ENCODE assay signal across 1 cellular context in genomic region chr15:95709959-95710695, GRCh38.
TF ChIP-seq lines count a peak whose summit lies in the region.

No MANE protein-coding gene starts in this region.

TF ChIP-seq in K562, 482 proteins besides CTCF, POLR2A, EP300 and RAD21 (continued from another document and continues in another):
- TF ChIP-seq, protein P1, sequence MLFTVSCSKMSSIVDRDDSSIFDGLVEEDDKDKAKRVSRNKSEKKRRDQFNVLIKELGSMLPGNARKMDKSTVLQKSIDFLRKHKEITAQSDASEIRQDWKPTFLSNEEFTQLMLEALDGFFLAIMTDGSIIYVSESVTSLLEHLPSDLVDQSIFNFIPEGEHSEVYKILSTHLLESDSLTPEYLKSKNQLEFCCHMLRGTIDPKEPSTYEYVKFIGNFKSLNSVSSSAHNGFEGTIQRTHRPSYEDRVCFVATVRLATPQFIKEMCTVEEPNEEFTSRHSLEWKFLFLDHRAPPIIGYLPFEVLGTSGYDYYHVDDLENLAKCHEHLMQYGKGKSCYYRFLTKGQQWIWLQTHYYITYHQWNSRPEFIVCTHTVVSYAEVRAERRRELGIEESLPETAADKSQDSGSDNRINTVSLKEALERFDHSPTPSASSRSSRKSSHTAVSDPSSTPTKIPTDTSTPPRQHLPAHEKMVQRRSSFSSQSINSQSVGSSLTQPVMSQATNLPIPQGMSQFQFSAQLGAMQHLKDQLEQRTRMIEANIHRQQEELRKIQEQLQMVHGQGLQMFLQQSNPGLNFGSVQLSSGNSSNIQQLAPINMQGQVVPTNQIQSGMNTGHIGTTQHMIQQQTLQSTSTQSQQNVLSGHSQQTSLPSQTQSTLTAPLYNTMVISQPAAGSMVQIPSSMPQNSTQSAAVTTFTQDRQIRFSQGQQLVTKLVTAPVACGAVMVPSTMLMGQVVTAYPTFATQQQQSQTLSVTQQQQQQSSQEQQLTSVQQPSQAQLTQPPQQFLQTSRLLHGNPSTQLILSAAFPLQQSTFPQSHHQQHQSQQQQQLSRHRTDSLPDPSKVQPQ (CRISPR knock-in tag; IDR thresholded peaks at IDR 0.05; ENCODE audit: borderline replicate concordance) = no peak
- peak; percentile 95 for TF ChIP-seq NFIC (IDR thresholded peaks at IDR 0.05)
- no peak for TF ChIP-seq JUNB (CRISPR knock-in tag; conservative IDR thresholded peaks at IDR 0.05)
- TF ChIP-seq USF1 (CRISPR knock-in tag; IDR thresholded peaks at IDR 0.05) = peak; percentile 45; the same call in 1 of the 2 replicates
- no peak for TF ChIP-seq SAFB2 (IDR thresholded peaks at IDR 0.05; ENCODE audit: borderline replicate concordance, low read depth, low read length, severe bottlenecking)
- no peak for TF ChIP-seq ATF1 (CRISPR knock-in tag; IDR thresholded peaks at IDR 0.05)
- TF ChIP-seq ATF1 (tag; IDR thresholded peaks at IDR 0.05) = peak; percentile 67
- TF ChIP-seq MEF2D (tag; conservative IDR thresholded peaks at IDR 0.05; ENCODE audit: low read depth) = peak; percentile 93
- TF ChIP-seq ID3 (CRISPR knock-in tag; IDR thresholded peaks at IDR 0.05) = no peak
- TF ChIP-seq ID3 (tag; IDR thresholded peaks at IDR 0.05) = peak; percentile 66
- no peak for TF ChIP-seq NR2C2 (CRISPR knock-in tag; IDR thresholded peaks at IDR 0.05)
- peak; percentile 36; the same call in 1 of the 2 replicates for TF ChIP-seq NR2C2 (tag; IDR thresholded peaks at IDR 0.05)
- TF ChIP-seq EHMT2 (IDR thresholded peaks at IDR 0.05) = peak; percentile 74
- no peak for TF ChIP-seq PTBP1 (IDR thresholded peaks at IDR 0.05; ENCODE audit: low read depth, low read length)
- TF ChIP-seq SLC30A9 (CRISPR knock-in tag; IDR thresholded peaks at IDR 0.05) = no peak
- no peak for TF ChIP-seq LARP7 (IDR thresholded peaks at IDR 0.05)
- TF ChIP-seq C11orf30 (IDR thresholded peaks at IDR 0.05; ENCODE audit: low read depth) = peak; percentile 45; the same call in 1 of the 2 replicates
- TF ChIP-seq, protein P2, sequence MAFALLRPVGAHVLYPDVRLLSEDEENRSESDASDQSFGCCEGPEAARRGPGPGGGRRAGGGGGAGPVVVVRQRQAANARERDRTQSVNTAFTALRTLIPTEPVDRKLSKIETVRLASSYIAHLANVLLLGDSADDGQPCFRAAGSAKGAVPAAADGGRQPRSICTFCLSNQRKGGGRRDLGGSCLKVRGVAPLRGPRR (CRISPR knock-in tag; IDR thresholded peaks at IDR 0.05) = no peak
- peak; percentile 99 for TF ChIP-seq SMARCE1 (IDR thresholded peaks at IDR 0.05)
- TF ChIP-seq ARID1B (IDR thresholded peaks at IDR 0.05) = peak; percentile 100
- TF ChIP-seq, protein P3, sequence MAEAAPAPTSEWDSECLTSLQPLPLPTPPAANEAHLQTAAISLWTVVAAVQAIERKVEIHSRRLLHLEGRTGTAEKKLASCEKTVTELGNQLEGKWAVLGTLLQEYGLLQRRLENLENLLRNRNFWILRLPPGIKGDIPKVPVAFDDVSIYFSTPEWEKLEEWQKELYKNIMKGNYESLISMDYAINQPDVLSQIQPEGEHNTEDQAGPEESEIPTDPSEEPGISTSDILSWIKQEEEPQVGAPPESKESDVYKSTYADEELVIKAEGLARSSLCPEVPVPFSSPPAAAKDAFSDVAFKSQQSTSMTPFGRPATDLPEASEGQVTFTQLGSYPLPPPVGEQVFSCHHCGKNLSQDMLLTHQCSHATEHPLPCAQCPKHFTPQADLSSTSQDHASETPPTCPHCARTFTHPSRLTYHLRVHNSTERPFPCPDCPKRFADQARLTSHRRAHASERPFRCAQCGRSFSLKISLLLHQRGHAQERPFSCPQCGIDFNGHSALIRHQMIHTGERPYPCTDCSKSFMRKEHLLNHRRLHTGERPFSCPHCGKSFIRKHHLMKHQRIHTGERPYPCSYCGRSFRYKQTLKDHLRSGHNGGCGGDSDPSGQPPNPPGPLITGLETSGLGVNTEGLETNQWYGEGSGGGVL (CRISPR knock-in tag; IDR thresholded peaks at IDR 0.05) = no peak
- TF ChIP-seq ZBTB7A (IDR thresholded peaks at IDR 0.05; ENCODE audit: borderline replicate concordance, control insufficient read depth, low read depth, low read length) = no peak
- TF ChIP-seq SMARCC2 (IDR thresholded peaks at IDR 0.05; ENCODE audit: low read depth) = peak; percentile 98
- TF ChIP-seq TOE1 (IDR thresholded peaks at IDR 0.05; ENCODE audit: borderline replicate concordance) = peak; percentile 81
- no peak for TF ChIP-seq TOE1 (CRISPR knock-in tag; IDR thresholded peaks at IDR 0.05; ENCODE audit: borderline replicate concordance, low read depth)
- TF ChIP-seq CBX3 (IDR thresholded peaks at IDR 0.05; ENCODE audit: borderline replicate concordance in 1 of 2, low read length in 2 of 2) = peak in 1 of 2 experiments; percentile 83; a peak in 2 of 3 replicates
- TF ChIP-seq ADNP (tag; IDR thresholded peaks at IDR 0.05) = peak; percentile 64; the same call in 1 of the 2 replicates
- TF ChIP-seq, protein P4, sequence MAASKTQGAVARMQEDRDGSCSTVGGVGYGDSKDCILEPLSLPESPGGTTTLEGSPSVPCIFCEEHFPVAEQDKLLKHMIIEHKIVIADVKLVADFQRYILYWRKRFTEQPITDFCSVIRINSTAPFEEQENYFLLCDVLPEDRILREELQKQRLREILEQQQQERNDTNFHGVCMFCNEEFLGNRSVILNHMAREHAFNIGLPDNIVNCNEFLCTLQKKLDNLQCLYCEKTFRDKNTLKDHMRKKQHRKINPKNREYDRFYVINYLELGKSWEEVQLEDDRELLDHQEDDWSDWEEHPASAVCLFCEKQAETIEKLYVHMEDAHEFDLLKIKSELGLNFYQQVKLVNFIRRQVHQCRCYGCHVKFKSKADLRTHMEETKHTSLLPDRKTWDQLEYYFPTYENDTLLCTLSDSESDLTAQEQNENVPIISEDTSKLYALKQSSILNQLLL (CRISPR knock-in tag; IDR thresholded peaks at IDR 0.05; ENCODE audit: borderline replicate concordance) = no peak
- TF ChIP-seq DNMT1 (IDR thresholded peaks at IDR 0.05) = no peak
- TF ChIP-seq HMG20A (CRISPR knock-in tag; conservative IDR thresholded peaks at IDR 0.05) = no peak
- no peak for TF ChIP-seq ZNF408 (CRISPR knock-in tag; IDR thresholded peaks at IDR 0.05; ENCODE audit: low read depth)
- peak; percentile 57; the same call in 1 of the 2 replicates for TF ChIP-seq NR2C1 (IDR thresholded peaks at IDR 0.05)
- TF ChIP-seq NR2C1 (tag; IDR thresholded peaks at IDR 0.05) = peak; percentile 73
- TF ChIP-seq, protein P5, sequence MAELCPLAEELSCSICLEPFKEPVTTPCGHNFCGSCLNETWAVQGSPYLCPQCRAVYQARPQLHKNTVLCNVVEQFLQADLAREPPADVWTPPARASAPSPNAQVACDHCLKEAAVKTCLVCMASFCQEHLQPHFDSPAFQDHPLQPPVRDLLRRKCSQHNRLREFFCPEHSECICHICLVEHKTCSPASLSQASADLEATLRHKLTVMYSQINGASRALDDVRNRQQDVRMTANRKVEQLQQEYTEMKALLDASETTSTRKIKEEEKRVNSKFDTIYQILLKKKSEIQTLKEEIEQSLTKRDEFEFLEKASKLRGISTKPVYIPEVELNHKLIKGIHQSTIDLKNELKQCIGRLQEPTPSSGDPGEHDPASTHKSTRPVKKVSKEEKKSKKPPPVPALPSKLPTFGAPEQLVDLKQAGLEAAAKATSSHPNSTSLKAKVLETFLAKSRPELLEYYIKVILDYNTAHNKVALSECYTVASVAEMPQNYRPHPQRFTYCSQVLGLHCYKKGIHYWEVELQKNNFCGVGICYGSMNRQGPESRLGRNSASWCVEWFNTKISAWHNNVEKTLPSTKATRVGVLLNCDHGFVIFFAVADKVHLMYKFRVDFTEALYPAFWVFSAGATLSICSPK (IDR thresholded peaks at IDR 0.05; ENCODE audit: borderline replicate concordance) = no peak
- TF ChIP-seq NCOR1 (IDR thresholded peaks at IDR 0.05) = peak; percentile 99
- no peak for TF ChIP-seq ZSCAN32 (CRISPR knock-in tag; IDR thresholded peaks at IDR 0.05)
- TF ChIP-seq, protein P6, sequence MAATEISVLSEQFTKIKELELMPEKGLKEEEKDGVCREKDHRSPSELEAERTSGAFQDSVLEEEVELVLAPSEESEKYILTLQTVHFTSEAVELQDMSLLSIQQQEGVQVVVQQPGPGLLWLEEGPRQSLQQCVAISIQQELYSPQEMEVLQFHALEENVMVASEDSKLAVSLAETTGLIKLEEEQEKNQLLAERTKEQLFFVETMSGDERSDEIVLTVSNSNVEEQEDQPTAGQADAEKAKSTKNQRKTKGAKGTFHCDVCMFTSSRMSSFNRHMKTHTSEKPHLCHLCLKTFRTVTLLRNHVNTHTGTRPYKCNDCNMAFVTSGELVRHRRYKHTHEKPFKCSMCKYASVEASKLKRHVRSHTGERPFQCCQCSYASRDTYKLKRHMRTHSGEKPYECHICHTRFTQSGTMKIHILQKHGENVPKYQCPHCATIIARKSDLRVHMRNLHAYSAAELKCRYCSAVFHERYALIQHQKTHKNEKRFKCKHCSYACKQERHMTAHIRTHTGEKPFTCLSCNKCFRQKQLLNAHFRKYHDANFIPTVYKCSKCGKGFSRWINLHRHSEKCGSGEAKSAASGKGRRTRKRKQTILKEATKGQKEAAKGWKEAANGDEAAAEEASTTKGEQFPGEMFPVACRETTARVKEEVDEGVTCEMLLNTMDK (IDR thresholded peaks at IDR 0.05; ENCODE audit: borderline replicate concordance, insufficient read depth, low read depth, low read length, poor library complexity, severe bottlenecking) = no peak
- no peak for TF ChIP-seq ZNF778 (CRISPR knock-in tag; IDR thresholded peaks at IDR 0.05)
- TF ChIP-seq ZC3H8 (IDR thresholded peaks at IDR 0.05) = no peak
- TF ChIP-seq, protein P7, sequence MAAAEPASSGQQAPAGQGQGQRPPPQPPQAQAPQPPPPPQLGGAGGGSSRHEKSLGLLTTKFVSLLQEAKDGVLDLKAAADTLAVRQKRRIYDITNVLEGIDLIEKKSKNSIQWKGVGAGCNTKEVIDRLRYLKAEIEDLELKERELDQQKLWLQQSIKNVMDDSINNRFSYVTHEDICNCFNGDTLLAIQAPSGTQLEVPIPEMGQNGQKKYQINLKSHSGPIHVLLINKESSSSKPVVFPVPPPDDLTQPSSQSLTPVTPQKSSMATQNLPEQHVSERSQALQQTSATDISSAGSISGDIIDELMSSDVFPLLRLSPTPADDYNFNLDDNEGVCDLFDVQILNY (CRISPR knock-in tag; IDR thresholded peaks at IDR 0.05) = no peak
- TF ChIP-seq ZNF589 (CRISPR knock-in tag; IDR thresholded peaks at IDR 0.05; ENCODE audit: low read depth) = no peak
- no peak for TF ChIP-seq TSHZ1 (CRISPR knock-in tag; IDR thresholded peaks at IDR 0.05)
- no peak for TF ChIP-seq FOS (IDR thresholded peaks at IDR 0.05; ENCODE audit: extremely low read depth, insufficient read length)
- TF ChIP-seq XRCC4 (IDR thresholded peaks at IDR 0.05; ENCODE audit: extremely low read depth, insufficient read depth, insufficient read length) = no peak
- peak; percentile 94 for TF ChIP-seq BRD9 (IDR thresholded peaks at IDR 0.05; ENCODE audit: low read depth, partially characterized antibody)
- TF ChIP-seq HEY1 (CRISPR knock-in tag; IDR thresholded peaks at IDR 0.05; ENCODE audit: borderline replicate concordance) = no peak
- TF ChIP-seq SMARCB1 (IDR thresholded peaks at IDR 0.05; ENCODE audit: insufficient read length, low read depth) = no peak
- TF ChIP-seq NFE2L1 (tag; IDR thresholded peaks at IDR 0.05; ENCODE audit: borderline replicate concordance, low read depth) = no peak
- TF ChIP-seq ETS2 (tag; IDR thresholded peaks at IDR 0.05; ENCODE audit: borderline replicate concordance, poor library complexity, severe bottlenecking) = no peak
- no peak for TF ChIP-seq ZBTB43 (CRISPR knock-in tag; IDR thresholded peaks at IDR 0.05)
- TF ChIP-seq ZFPM2 (CRISPR knock-in tag; IDR thresholded peaks at IDR 0.05) = no peak
- TF ChIP-seq ZKSCAN8 (CRISPR knock-in tag; IDR thresholded peaks at IDR 0.05) = peak; percentile 74; the same call in 1 of the 2 replicates
